Comparison of ENCODE assay signal across 8 cellular contexts in genomic region chr9:121299467-121300282, GRCh38. TPM values are rescaled to one million over a fixed set of nuclear protein-coding genes. Genes with fewer than 3 reads are reported as not detected.
DNase-seq lines count a peak whose midpoint lies in the region; ATAC-seq and TF ChIP-seq lines count a peak whose summit lies in the region.

No MANE protein-coding gene starts in this region.

- peak overlapping the region; percentile 25 to 75 for H3K27ac Mint-ChIP-seq in natural killer cell

- H3K9me3 Mint-ChIP-seq in natural killer cell = no peaks in the 10 kb centered on the region

- H3K4me3 Mint-ChIP-seq in natural killer cell = peak overlapping the region; percentile 89

- DNase-seq in COLO668 (lab: John Stamatoyannopoulos, UW; ENCODE audit: unreplicated experiment) (peak; percentile 60), fibroblast of villous mesenchyme (ENCODE audit: low read depth) (peak; percentile 60), natural killer cell (peak; percentile 27), NCI-H226 (no peak)
- DNase-seq in activated CD8-positive, alpha-beta memory T cell treated with anti-CD3 and anti-CD28 coated beads, Interleukin-2, amount 50 U/mL, for 48 hours = peak; percentile 68

- peak overlapping the region; percentile 54 for H3K4me3 ChIP-seq in fibroblast of villous mesenchyme (ENCODE audit: low read depth, low read length)

- peaks cover 6% of the 10 kb centered on the region for H3K36me3 Mint-ChIP-seq in natural killer cell

- peak; percentile 58 for ATAC-seq in HG02759 (IDR thresholded peaks at IDR 0.05; ENCODE audit: unreplicated experiment)
- ATAC-seq in natural killer cell = peak; percentile 73 to 81 (median 74)
- ATAC-seq in GM18867 (IDR thresholded peaks at IDR 0.05; ENCODE audit: unreplicated experiment) = no peak
- no peak for ATAC-seq in HG03378 (IDR thresholded peaks at IDR 0.05; ENCODE audit: unreplicated experiment)

- intact Hi-C loops in natural killer cell (cut with micrococcal nuclease) = no loop called here

- no peaks in the 10 kb centered on the region for H3K27me3 Mint-ChIP-seq in natural killer cell (ENCODE audit: low read depth in 2 of 2)

- no peak for TF ChIP-seq CTCF in fibroblast of villous mesenchyme (IDR thresholded peaks at IDR 0.05; ENCODE audit: insufficient read depth, low read depth, low read length)
- no peak for TF ChIP-seq CTCF in natural killer cell (IDR thresholded peaks at IDR 0.05)

- H3K4me1 Mint-ChIP-seq in natural killer cell = peaks cover 18 to 33% of the 10 kb centered on the region in 2 donors

RNA-seq across cellular contexts. Expression of gene GSN, which starts 31.7 kb away (rescaled TPM):
- total RNA-seq in fibroblast of villous mesenchyme (254 and 283 TPM in 2 replicates), natural killer cell (100 to 1,000 TPM in 2 of 3 donors, 10 to 100 TPM in 1; 92.9 to 103 (median 103) TPM)

Comparison
In these comparisons a context has a peak if more than half of its experiments do, and no peak if none do; other contexts are left out.
1. ATAC-seq: peak in HG02759 (single experiment) and natural killer cell (3 of 3); none in GM18867 (single experiment) and HG03378 (single experiment).